Comparison of ENCODE assay signal across 1 cellular context in genomic region chr10:7818295-7819125, GRCh38.
TF ChIP-seq lines count a peak whose summit lies in the region.

TAF3 (plus strand) TSS chr10:7818505; CDS start chr10:7818710, 205 bp downstream.

TF ChIP-seq in HepG2, 621 proteins besides CTCF, POLR2A, EP300 and RAD21 (continued from another document and continues in another):
- TF ChIP-seq AFF4 (CRISPR knock-in tag; IDR thresholded peaks at IDR 0.05): no peak
- TF ChIP-seq ZFX (CRISPR knock-in tag; IDR thresholded peaks at IDR 0.05; ENCODE audit: low read depth): peak; percentile 62; the same call in 1 of the 2 replicates
- TF ChIP-seq PATZ1 (CRISPR knock-in tag; IDR thresholded peaks at IDR 0.05): peak; percentile 64
- no peak for TF ChIP-seq NFRKB (IDR thresholded peaks at IDR 0.05)
- peak; percentile 53; the same call in 1 of the 2 replicates for TF ChIP-seq DMAP1 (CRISPR knock-in tag; IDR thresholded peaks at IDR 0.05)
- no peak for TF ChIP-seq SYNCRIP (IDR thresholded peaks at IDR 0.05; ENCODE audit: insufficient read depth, low read depth, low read length)
- TF ChIP-seq KAT2B (IDR thresholded peaks at IDR 0.05; ENCODE audit: borderline replicate concordance, low read depth, low read length): no peak
- TF ChIP-seq ZC3H13 (CRISPR knock-in tag; IDR thresholded peaks at IDR 0.05): no peak
- TF ChIP-seq TEF (CRISPR knock-in tag; IDR thresholded peaks at IDR 0.05): no peak
- TF ChIP-seq ZBTB8A (CRISPR knock-in tag; IDR thresholded peaks at IDR 0.05; ENCODE audit: borderline replicate concordance, low read depth): peak; percentile 93; the same call in 1 of the 2 replicates
- peak; percentile 97 for TF ChIP-seq SRF (IDR thresholded peaks at IDR 0.05; ENCODE audit: low read depth, low read length)
- no peak; the same call in 1 of the 2 replicates for TF ChIP-seq ZNF235 (CRISPR knock-in tag; IDR thresholded peaks at IDR 0.05; ENCODE audit: borderline replicate concordance)
- TF ChIP-seq LRRFIP1 (CRISPR knock-in tag; conservative IDR thresholded peaks at IDR 0.05): no peak
- TF ChIP-seq TBX3 (IDR thresholded peaks at IDR 0.05; ENCODE audit: borderline replicate concordance): no peak
- peak; percentile 88 for TF ChIP-seq ZBTB25 (CRISPR knock-in tag; IDR thresholded peaks at IDR 0.05)
- no peak for TF ChIP-seq ZBTB20 (CRISPR knock-in tag; IDR thresholded peaks at IDR 0.05; ENCODE audit: borderline replicate concordance, low read depth)
- TF ChIP-seq HMG20A (CRISPR knock-in tag; IDR thresholded peaks at IDR 0.05; ENCODE audit: borderline replicate concordance): peak; percentile 64
- TF ChIP-seq FOXO1 (CRISPR knock-in tag; IDR thresholded peaks at IDR 0.05): peak; percentile 49; the same call in 1 of the 2 replicates
- TF ChIP-seq ZNF441 (CRISPR knock-in tag; IDR thresholded peaks at IDR 0.05; ENCODE audit: borderline replicate concordance): no peak
- TF ChIP-seq PHB2 (IDR thresholded peaks at IDR 0.05; ENCODE audit: partially characterized antibody): no peak
- TF ChIP-seq USF2 (IDR thresholded peaks at IDR 0.05; ENCODE audit: low read depth, low read length): no peak
- no peak; the same call in 1 of the 2 replicates for TF ChIP-seq USF2 (CRISPR knock-in tag; IDR thresholded peaks at IDR 0.05; ENCODE audit: borderline replicate concordance)
- no peak for TF ChIP-seq ZNF839 (CRISPR knock-in tag; IDR thresholded peaks at IDR 0.05; ENCODE audit: borderline replicate concordance)
- TF ChIP-seq ZNF780A (CRISPR knock-in tag; IDR thresholded peaks at IDR 0.05): no peak
- no peak for TF ChIP-seq SP1 (IDR thresholded peaks at IDR 0.05)
- TF ChIP-seq SP1 (CRISPR knock-in tag; IDR thresholded peaks at IDR 0.05): peak; percentile 98
- peak; percentile 94; the same call in 1 of the 2 replicates for TF ChIP-seq TOPORS (CRISPR knock-in tag; IDR thresholded peaks at IDR 0.05)
- TF ChIP-seq MYPOP (CRISPR knock-in tag; IDR thresholded peaks at IDR 0.05): peak; percentile 81
- TF ChIP-seq ONECUT2 (CRISPR knock-in tag; IDR thresholded peaks at IDR 0.05): no peak
- no peak for TF ChIP-seq NCOA5 (CRISPR knock-in tag; IDR thresholded peaks at IDR 0.05)
- TF ChIP-seq HNF1B (CRISPR knock-in tag; IDR thresholded peaks at IDR 0.05): peak; percentile 96
- TF ChIP-seq ZNF275 (CRISPR knock-in tag; IDR thresholded peaks at IDR 0.05; ENCODE audit: borderline replicate concordance): peak; percentile 46; the same call in 1 of the 2 replicates
- no peak; the same call in 1 of the 2 replicates for TF ChIP-seq ZBTB33 (CRISPR knock-in tag; IDR thresholded peaks at IDR 0.05)
- TF ChIP-seq RARG (CRISPR knock-in tag; IDR thresholded peaks at IDR 0.05; ENCODE audit: low read depth): no peak
